26 cellular contexts compared by ENCODE assay signal in the genomic region with DNA sequence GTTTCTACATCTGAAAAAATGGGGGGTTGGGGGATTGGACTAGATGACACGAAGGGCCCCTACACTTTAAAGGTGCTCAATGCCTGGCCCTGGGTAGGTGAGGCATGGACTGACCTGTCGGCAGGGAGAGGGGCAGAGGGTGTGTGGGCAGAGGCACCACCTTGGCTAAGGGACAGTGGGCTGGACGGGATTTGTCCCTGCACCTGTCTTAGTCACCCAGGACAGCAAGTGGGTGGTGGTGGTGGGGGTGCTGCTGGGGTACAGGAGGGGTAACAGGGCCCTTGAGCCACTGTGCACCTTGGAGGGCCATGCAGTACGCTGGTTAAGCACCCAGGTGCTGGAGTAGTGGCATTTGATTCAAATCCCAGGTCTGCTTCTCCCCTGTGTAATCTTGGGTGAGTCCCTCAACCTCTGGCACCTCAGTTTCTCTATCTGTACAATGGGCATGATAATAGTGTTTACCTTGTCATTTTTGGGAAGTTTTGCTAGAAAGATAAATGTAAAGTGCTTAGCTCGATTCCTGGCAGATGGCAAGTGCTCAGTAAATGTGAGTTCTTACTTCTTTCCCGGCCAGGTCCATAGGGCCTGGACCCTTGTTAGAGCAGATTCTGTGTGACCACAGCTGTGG. TPM values are rescaled to one million over a fixed set of nuclear protein-coding genes. Genes with fewer than 3 reads are reported as not detected.
"Had no signal": no experiment of that assay in that cellular context is flagged by ENCODE, and none has a peak within 500 bp of the region (broad histone marks: within the 10 kb centered on the region; RNA-seq: fewer than 3 reads in every experiment).

No MANE protein-coding gene starts in this region.

- DNase-seq: activated B cell treated with CpG ODN at 0.5 μM for 24 hours; activated CD4-positive, alpha-beta memory T cell treated with anti-CD3 and anti-CD28 coated beads for 36 hours; activated CD4-positive, alpha-beta T cell treated with anti-CD3 and anti-CD28 coated beads for 1 hour; activated CD4-positive, alpha-beta T cell treated with anti-CD3 and anti-CD28 coated beads, Interleukin-2, amount 10 ng/mL, durations not matched to agents 24 days and 14 days; activated CD8-positive, alpha-beta memory T cell treated with anti-CD3 and anti-CD28 coated beads for 24 hours; activated effector memory CD4-positive, alpha-beta T cell treated with anti-CD3 and anti-CD28 coated beads, Interleukin-2, amount 50 U/mL, for 16 hours; activated naive CD4-positive, alpha-beta T cell treated with Interleukin-2 at 50 U/mL for 16 hours; activated naive CD8-positive, alpha-beta T cell treated with anti-CD3 and anti-CD28 coated beads, Interleukin-2, amount 50 U/mL, for 24 hours; activated T-cell treated with anti-CD3 and anti-CD28 coated beads, Interleukin-2, amount 50 U/mL, for 4 hours; amniotic stem cell; KBM-7; NCI-H1092; NCI-H1417; NCI-H1930; NCI-H2171 treated with DMSO at 0.1 percent for 48 hours; NCI-H526; T-cell; T-helper 2 cell; T1000 had no signal

- H3K4me3 ChIP-seq: ascending aorta, SK-N-MC had no signal

- H3K36me3 ChIP-seq: ascending aorta had no signal

- ATAC-seq: activated naive CD4-positive, alpha-beta T cell treated with anti-CD3 and anti-CD28 coated beads, Interleukin-2, amount 50 U/mL, for 72 hours; activated naive CD8-positive, alpha-beta T cell treated with anti-CD3 and anti-CD28 coated beads, Interleukin-2, amount 50 U/mL, for 24 hours; activated T-cell treated with anti-CD3 and anti-CD28 coated beads, Interleukin-2, amount 50 U/mL, for 4 hours; T-cell had no signal

- H3K4me1 ChIP-seq: ascending aorta had no signal

- H3K27ac ChIP-seq: ascending aorta, SK-N-MC had no signal

- H3K9me3 ChIP-seq: ascending aorta had no signal

RNA-seq across cellular contexts. Expression of gene SFRP5, which starts 18.1 kb away (rescaled TPM):
- total RNA-seq: activated B cell treated with CpG ODN at 0.5 μM for 24 hours; activated CD4-positive, alpha-beta memory T cell treated with anti-CD3 and anti-CD28 coated beads for 36 hours; activated CD4-positive, alpha-beta T cell treated with anti-CD3 and anti-CD28 coated beads, Interleukin-2, amount 10 ng/mL, durations not matched to agents 24 days and 14 days; activated naive CD4-positive, alpha-beta T cell treated with anti-CD3 and anti-CD28 coated beads, Interleukin-2, amount 50 U/mL, for 72 hours; ascending aorta; M059J; NCI-H460; OCI-LY7; RPMI7951 had no signal

RNA-seq across cellular contexts. Expression of gene GOLGA7B, which starts 59.8 kb away (rescaled TPM):
- total RNA-seq: M059J had no signal
